21 cellular contexts compared by ENCODE assay signal in the genomic region with DNA sequence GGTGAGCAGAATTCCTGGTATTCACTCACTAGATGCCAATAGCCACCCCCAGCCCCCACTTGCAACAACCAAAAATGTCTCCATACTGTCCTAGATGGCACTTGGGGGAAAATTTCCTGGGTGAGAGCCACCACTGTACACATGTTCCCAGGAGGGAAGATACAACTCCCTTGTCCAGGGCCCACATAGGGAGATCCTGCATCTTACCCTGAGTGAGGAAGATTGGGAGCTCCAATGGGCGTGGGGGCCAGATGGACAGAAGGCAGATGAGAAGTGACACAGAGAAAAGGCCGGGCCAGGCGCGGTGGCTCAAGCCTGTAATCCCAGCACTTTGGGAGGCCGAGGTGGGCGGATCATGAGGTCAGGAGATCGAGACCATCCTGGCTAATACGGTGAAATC.
"Had no signal": no experiment of that assay in that cellular context is flagged by ENCODE, and none has a peak within 500 bp of the region (broad histone marks: within the 10 kb centered on the region; RNA-seq: fewer than 3 reads in every experiment).

No MANE protein-coding gene starts in this region.

- H3K9me3 ChIP-seq: left ventricle myocardium inferior, lower lobe of right lung, neutrophil, testis, tibial nerve had no signal

- H3K27me3 ChIP-seq: dorsolateral prefrontal cortex, foreskin keratinocyte, neutrophil, testis, tibial nerve had no signal

- H3K27me3 Mint-ChIP-seq: memory B cell; naive B cell; stimulated activated memory B cell treated with anti-CD40 and anti-IgM and Interleukin-4, amounts not matched to agents 10 μg/mL and 1 μg/mL and 100 μg/mL, for 72 hours; stimulated activated naive CD8-positive, alpha-beta T cell treated with anti-CD3 and anti-CD28 coated beads, Interleukin-15, Interleukin-2, amounts not matched to agents 100 ng/mL and 50 ng/mL, for 24 hours had no signal

- H3K4me3 Mint-ChIP-seq: immature natural killer cell; memory B cell; naive B cell; nephron progenitor cell; stimulated activated memory B cell treated with anti-CD40 and anti-IgM and Interleukin-4, amounts not matched to agents 10 μg/mL and 1 μg/mL and 100 μg/mL, for 72 hours; stimulated activated naive CD8-positive, alpha-beta T cell treated with anti-CD3 and anti-CD28 coated beads, Interleukin-15, Interleukin-2, amounts not matched to agents 100 ng/mL and 50 ng/mL, for 24 hours had no signal

- ATAC-seq: foreskin keratinocyte; left cardiac atrium; lower lobe of right lung; stimulated activated memory B cell treated with anti-CD40 and anti-IgM and Interleukin-4, amounts not matched to agents 10 μg/mL and 1 μg/mL and 100 μg/mL, for 72 hours had no signal

- H3K9me3 Mint-ChIP-seq: memory B cell; nephron progenitor cell; stimulated activated memory B cell treated with anti-CD40 and anti-IgM and Interleukin-4, amounts not matched to agents 10 μg/mL and 1 μg/mL and 100 μg/mL, for 72 hours; stimulated activated naive CD8-positive, alpha-beta T cell treated with anti-CD3 and anti-CD28 coated beads, Interleukin-15, Interleukin-2, amounts not matched to agents 100 ng/mL and 50 ng/mL, for 24 hours had no signal

- H3K4me1 ChIP-seq: left ventricle myocardium inferior, lower lobe of right lung, testis, tibial nerve had no signal

- DNase-seq: caudate nucleus; cortex of kidney; effector CD8-positive, alpha-beta T cell; foreskin keratinocyte; immature natural killer cell; left cardiac atrium; left ventricle myocardium inferior; lower lobe of right lung; midbrain; naive B cell; nephron progenitor cell; stimulated activated CD4-positive, alpha-beta T cell treated with anti-CD3 and anti-CD28 coated beads, Interleukin-15, amount 100 ng/mL, for 24 hours; stimulated activated CD4-positive, alpha-beta T cell treated with anti-CD3 and anti-CD28 coated beads, Interleukin-1b, Interleukin-23, amount 100 ng/mL, for 48 hours; stimulated activated CD4-positive, alpha-beta T cell treated with anti-CD3 and anti-CD28 coated beads, Interleukin-4, amount 100 ng/mL, for 24 hours; testis had no signal

- H3K27ac ChIP-seq: dorsolateral prefrontal cortex, left ventricle myocardium inferior, lower lobe of right lung, neutrophil, testis, tibial nerve had no signal

- H3K36me3 Mint-ChIP-seq: immature natural killer cell; memory B cell; naive B cell; stimulated activated memory B cell treated with anti-CD40 and anti-IgM and Interleukin-4, amounts not matched to agents 10 μg/mL and 1 μg/mL and 100 μg/mL, for 72 hours had no signal

- H3K36me3 ChIP-seq: left ventricle myocardium inferior, lower lobe of right lung, neutrophil, tibial nerve had no signal

- H3K27ac Mint-ChIP-seq: memory B cell; nephron progenitor cell; stimulated activated memory B cell treated with anti-CD40 and anti-IgM and Interleukin-4, amounts not matched to agents 10 μg/mL and 1 μg/mL and 100 μg/mL, for 72 hours; stimulated activated naive CD8-positive, alpha-beta T cell treated with anti-CD3 and anti-CD28 coated beads, Interleukin-15, Interleukin-2, amounts not matched to agents 100 ng/mL and 50 ng/mL, for 24 hours had no signal

- H3K4me3 ChIP-seq: dorsolateral prefrontal cortex, left ventricle myocardium inferior, lower lobe of right lung, testis, tibial nerve had no signal

- H3K4me1 Mint-ChIP-seq: immature natural killer cell, nephron progenitor cell had no signal
